25 cellular contexts compared by ENCODE assay signal in the genomic region with DNA sequence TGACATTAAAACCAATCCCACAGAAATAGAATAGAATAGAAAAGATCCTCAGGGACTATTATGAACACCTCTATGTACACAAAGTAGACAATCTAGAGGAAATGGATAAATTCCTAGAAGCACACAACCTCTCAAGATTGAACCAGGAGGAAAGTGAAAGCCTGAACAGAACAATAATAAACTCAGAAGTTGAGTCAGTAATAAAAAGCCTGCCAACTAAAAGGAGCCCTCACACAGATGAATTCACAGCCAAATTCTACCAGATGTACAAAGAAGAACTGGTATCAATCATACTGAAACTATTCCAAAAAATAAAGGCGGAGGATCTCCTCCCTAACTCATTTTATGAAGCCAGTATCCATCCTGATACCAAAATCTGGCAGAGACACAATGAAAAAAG.
"Had no signal": no experiment of that assay in that cellular context is flagged by ENCODE, and none has a peak within 500 bp of the region (broad histone marks: within the 10 kb centered on the region; RNA-seq: fewer than 3 reads in every experiment).

No MANE protein-coding gene starts in this region.

- H3K36me3 ChIP-seq: colonic mucosa, esophagus squamous epithelium, gastrocnemius medialis, heart right ventricle, left lung, lower lobe of right lung had no signal

- FAIRE-seq: endometrium, islet of Langerhans, keratinocyte had no signal

- H3K4me1 ChIP-seq: colonic mucosa, esophagus squamous epithelium, gastrocnemius medialis, heart right ventricle, left lung, lower lobe of right lung had no signal

- H3K9me3 ChIP-seq: colonic mucosa, gastrocnemius medialis had no signal

- H3K27ac ChIP-seq: colonic mucosa, epithelial cell of prostate, esophagus squamous epithelium, gastrocnemius medialis, heart right ventricle, left lung, lower lobe of right lung had no signal

- ATAC-seq: effector memory CD8-positive, alpha-beta T cell; esophagus mucosa; gastrocnemius medialis; heart right ventricle; left cardiac atrium; left lung; left ventricle myocardium superior; lower lobe of right lung; mucosa of descending colon had no signal

- H3K4me3 ChIP-seq: colonic mucosa, esophagus squamous epithelium, gastrocnemius medialis, heart right ventricle, left lung, lower lobe of right lung, mucosa of descending colon had no signal

- H3K27me3 ChIP-seq: colonic mucosa, esophagus squamous epithelium, gastrocnemius medialis, left lung had no signal

- DNase-seq: colonic mucosa; cortex of kidney; effector CD8-positive, alpha-beta T cell; effector memory CD8-positive, alpha-beta T cell; endodermal cell; erythroblast; esophagus squamous epithelium; foreskin melanocyte; gastrocnemius medialis; glutamatergic neuron; head of caudate nucleus; heart right ventricle; hippocampal formation; left cardiac atrium; left lung; left ventricle myocardium superior; lower lobe of right lung; mesenchymal stem cell; mucosa of descending colon; naive B cell had no signal
